In genomic region chr4:184384056-184384809, GRCh38 we compare ENCODE assay signal across 8 cellular contexts.
DNase-seq lines count a peak whose midpoint lies in the region; ATAC-seq lines count a peak whose summit lies in the region.

No MANE protein-coding gene starts in this region.

- ATAC-seq in GM19467 (IDR thresholded peaks at IDR 0.05; ENCODE audit: unreplicated experiment), result peak; percentile 83
- peak; percentile 71 for ATAC-seq in HG03520 (IDR thresholded peaks at IDR 0.05; ENCODE audit: unreplicated experiment)

- H3K27me3 Mint-ChIP-seq in T-helper 1 cell treated with Interleukin-12 subunit alpha and Interleukin-12 subunit beta and Interleukin-4 antibody, amounts not matched to agents 30 μg/mL and 1 μg/mL, for 36 hours (ENCODE audit: low read depth), result no peaks in the 10 kb centered on the region

- H3K4me3 Mint-ChIP-seq in T-helper 1 cell treated with Interleukin-12 subunit alpha and Interleukin-12 subunit beta and Interleukin-4 antibody, amounts not matched to agents 30 μg/mL and 1 μg/mL, for 36 hours, result peak overlapping the region; percentile 43

- peaks cover 13% of the 10 kb centered on the region for H3K9me3 Mint-ChIP-seq in T-helper 1 cell treated with Interleukin-12 subunit alpha and Interleukin-12 subunit beta and Interleukin-4 antibody, amounts not matched to agents 30 μg/mL and 1 μg/mL, for 36 hours

- H3K36me3 Mint-ChIP-seq in T-helper 1 cell treated with Interleukin-12 subunit alpha and Interleukin-12 subunit beta and Interleukin-4 antibody, amounts not matched to agents 30 μg/mL and 1 μg/mL, for 36 hours (ENCODE audit: low read depth), result peaks cover 60% of the 10 kb centered on the region

- H3K27ac Mint-ChIP-seq in T-helper 1 cell treated with Interleukin-12 subunit alpha and Interleukin-12 subunit beta and Interleukin-4 antibody, amounts not matched to agents 30 μg/mL and 1 μg/mL, for 36 hours, result peak overlapping the region; percentile 69

- DNase-seq in ELR (ENCODE audit: low read depth) (peak; percentile 77), fibroblast of the conjunctiva (ENCODE audit: low read depth) (peak; percentile 93), pulmonary artery endothelial cell (ENCODE audit: low read depth, low spot score) (peak; percentile 44), islet precursor cell (no peak)
- no peak for DNase-seq in stimulated activated CD4-positive, alpha-beta T cell treated with anti-CD3 and anti-CD28 coated beads, Interleukin-4, amount 100 ng/mL, for 1 hour

- H3K4me1 Mint-ChIP-seq in T-helper 1 cell treated with Interleukin-12 subunit alpha and Interleukin-12 subunit beta and Interleukin-4 antibody, amounts not matched to agents 30 μg/mL and 1 μg/mL, for 36 hours (ENCODE audit: low read depth), result peaks cover 56% of the 10 kb centered on the region

Comparison
In these comparisons a context has a peak if more than half of its experiments do, and no peak if none do; other contexts are left out.
1. DNase-seq: peak in ELR (single experiment), fibroblast of the conjunctiva (single experiment) and pulmonary artery endothelial cell (single experiment); none in islet precursor cell (single experiment) and stimulated activated CD4-positive, alpha-beta T cell treated with anti-CD3 and anti-CD28 coated beads, Interleukin-4, amount 100 ng/mL, for 1 hour (single experiment).